1 cellular context compared by ENCODE assay signal in the genomic region with DNA sequence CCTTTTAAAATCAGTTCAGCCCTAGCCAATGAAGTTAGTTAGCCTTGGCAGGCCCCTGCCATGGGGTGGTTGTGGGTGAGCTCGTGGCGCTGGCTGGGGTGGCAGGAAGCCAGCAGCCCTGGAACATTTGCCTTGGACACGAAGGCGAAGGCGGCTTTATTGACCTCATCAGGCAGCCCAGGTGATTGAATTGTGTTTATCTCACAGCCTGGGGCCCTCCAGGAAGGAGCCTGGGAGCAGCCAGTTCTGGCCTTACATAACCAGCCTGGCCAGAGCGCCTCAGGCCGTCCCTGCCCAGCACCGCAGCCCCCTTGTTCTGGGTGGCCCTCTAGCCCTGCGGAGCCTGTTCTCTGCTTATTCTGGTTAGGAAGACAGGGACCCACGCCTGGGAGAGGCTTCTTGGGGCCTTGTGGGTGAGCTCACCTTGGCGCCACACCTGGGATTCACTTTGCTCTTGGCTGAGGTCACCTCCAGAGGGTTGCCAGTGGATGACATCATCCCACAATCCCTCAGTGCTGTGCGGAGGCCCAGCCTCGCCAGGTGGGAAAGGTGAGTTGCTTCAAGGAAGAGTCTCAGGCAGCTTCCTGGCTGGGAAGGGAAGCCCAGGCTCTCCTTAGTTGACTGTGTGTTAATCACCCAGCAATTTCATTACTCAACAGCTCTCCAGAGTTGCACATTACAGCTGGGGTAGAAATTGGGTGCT.
TF ChIP-seq lines count a peak whose summit lies in the region.

No MANE protein-coding gene starts in this region.

TF ChIP-seq in A549, 52 proteins besides CTCF, POLR2A, EP300 and RAD21 (continued from another document):
- TF ChIP-seq, protein P1, sequence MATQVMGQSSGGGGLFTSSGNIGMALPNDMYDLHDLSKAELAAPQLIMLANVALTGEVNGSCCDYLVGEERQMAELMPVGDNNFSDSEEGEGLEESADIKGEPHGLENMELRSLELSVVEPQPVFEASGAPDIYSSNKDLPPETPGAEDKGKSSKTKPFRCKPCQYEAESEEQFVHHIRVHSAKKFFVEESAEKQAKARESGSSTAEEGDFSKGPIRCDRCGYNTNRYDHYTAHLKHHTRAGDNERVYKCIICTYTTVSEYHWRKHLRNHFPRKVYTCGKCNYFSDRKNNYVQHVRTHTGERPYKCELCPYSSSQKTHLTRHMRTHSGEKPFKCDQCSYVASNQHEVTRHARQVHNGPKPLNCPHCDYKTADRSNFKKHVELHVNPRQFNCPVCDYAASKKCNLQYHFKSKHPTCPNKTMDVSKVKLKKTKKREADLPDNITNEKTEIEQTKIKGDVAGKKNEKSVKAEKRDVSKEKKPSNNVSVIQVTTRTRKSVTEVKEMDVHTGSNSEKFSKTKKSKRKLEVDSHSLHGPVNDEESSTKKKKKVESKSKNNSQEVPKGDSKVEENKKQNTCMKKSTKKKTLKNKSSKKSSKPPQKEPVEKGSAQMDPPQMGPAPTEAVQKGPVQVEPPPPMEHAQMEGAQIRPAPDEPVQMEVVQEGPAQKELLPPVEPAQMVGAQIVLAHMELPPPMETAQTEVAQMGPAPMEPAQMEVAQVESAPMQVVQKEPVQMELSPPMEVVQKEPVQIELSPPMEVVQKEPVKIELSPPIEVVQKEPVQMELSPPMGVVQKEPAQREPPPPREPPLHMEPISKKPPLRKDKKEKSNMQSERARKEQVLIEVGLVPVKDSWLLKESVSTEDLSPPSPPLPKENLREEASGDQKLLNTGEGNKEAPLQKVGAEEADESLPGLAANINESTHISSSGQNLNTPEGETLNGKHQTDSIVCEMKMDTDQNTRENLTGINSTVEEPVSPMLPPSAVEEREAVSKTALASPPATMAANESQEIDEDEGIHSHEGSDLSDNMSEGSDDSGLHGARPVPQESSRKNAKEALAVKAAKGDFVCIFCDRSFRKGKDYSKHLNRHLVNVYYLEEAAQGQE (IDR thresholded peaks at IDR 0.05), result no peak
- TF ChIP-seq FOSB (CRISPR knock-in tag; IDR thresholded peaks at IDR 0.05), result no peak
- no peak for TF ChIP-seq SREBF2 (IDR thresholded peaks at IDR 0.05)
- no peak; the same call in 1 of the 2 replicates for TF ChIP-seq MYC (IDR thresholded peaks at IDR 0.05; ENCODE audit: borderline replicate concordance, low read length)
- TF ChIP-seq BHLHE40 (IDR thresholded peaks at IDR 0.05; ENCODE audit: low read depth, low read length), result no peak
- TF ChIP-seq, protein P2, sequence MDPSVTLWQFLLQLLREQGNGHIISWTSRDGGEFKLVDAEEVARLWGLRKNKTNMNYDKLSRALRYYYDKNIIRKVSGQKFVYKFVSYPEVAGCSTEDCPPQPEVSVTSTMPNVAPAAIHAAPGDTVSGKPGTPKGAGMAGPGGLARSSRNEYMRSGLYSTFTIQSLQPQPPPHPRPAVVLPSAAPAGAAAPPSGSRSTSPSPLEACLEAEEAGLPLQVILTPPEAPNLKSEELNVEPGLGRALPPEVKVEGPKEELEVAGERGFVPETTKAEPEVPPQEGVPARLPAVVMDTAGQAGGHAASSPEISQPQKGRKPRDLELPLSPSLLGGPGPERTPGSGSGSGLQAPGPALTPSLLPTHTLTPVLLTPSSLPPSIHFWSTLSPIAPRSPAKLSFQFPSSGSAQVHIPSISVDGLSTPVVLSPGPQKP (IDR thresholded peaks at IDR 0.05; ENCODE audit: low read depth, low read length), result no peak
- TF ChIP-seq, protein P3, sequence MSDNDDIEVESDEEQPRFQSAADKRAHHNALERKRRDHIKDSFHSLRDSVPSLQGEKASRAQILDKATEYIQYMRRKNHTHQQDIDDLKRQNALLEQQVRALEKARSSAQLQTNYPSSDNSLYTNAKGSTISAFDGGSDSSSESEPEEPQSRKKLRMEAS (IDR thresholded peaks at IDR 0.05), result no peak
- no peak for TF ChIP-seq ZNF302 (CRISPR knock-in tag; IDR thresholded peaks at IDR 0.05)
- no peak for TF ChIP-seq RCOR1 (IDR thresholded peaks at IDR 0.05; ENCODE audit: low read depth, low read length)
- TF ChIP-seq ESRRA (IDR thresholded peaks at IDR 0.05; ENCODE audit: borderline replicate concordance, low read length), result no peak
- TF ChIP-seq, protein P4, sequence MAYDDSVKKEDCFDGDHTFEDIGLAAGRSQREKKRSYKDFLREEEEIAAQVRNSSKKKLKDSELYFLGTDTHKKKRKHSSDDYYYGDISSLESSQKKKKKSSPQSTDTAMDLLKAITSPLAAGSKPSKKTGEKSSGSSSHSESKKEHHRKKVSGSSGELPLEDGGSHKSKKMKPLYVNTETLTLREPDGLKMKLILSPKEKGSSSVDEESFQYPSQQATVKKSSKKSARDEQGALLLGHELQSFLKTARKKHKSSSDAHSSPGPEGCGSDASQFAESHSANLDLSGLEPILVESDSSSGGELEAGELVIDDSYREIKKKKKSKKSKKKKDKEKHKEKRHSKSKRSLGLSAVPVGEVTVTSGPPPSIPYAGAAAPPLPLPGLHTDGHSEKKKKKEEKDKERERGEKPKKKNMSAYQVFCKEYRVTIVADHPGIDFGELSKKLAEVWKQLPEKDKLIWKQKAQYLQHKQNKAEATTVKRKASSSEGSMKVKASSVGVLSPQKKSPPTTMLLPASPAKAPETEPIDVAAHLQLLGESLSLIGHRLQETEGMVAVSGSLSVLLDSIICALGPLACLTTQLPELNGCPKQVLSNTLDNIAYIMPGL (CRISPR knock-in tag; IDR thresholded peaks at IDR 0.05; ENCODE audit: borderline replicate concordance), result no peak
- TF ChIP-seq FOXS1 (CRISPR knock-in tag; IDR thresholded peaks at IDR 0.05), result peak; percentile 65; the same call in 1 of the 2 replicates
- TF ChIP-seq CBX8 (IDR thresholded peaks at IDR 0.05), result no peak
- 0 out of 5 replicates have a peak, but pooled peaks have one; percentile 18 to 22 for TF ChIP-seq JUN (IDR thresholded peaks at IDR 0.05)
- TF ChIP-seq NR3C1 (IDR thresholded peaks at IDR 0.05), result no peak
- TF ChIP-seq NFE2L2 (conservative IDR thresholded peaks at IDR 0.05; ENCODE audit: low read length), result no peak
- TF ChIP-seq, protein P5, sequence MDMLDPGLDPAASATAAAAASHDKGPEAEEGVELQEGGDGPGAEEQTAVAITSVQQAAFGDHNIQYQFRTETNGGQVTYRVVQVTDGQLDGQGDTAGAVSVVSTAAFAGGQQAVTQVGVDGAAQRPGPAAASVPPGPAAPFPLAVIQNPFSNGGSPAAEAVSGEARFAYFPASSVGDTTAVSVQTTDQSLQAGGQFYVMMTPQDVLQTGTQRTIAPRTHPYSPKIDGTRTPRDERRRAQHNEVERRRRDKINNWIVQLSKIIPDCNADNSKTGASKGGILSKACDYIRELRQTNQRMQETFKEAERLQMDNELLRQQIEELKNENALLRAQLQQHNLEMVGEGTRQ (IDR thresholded peaks at IDR 0.05), result no peak
- TF ChIP-seq, protein P6, sequence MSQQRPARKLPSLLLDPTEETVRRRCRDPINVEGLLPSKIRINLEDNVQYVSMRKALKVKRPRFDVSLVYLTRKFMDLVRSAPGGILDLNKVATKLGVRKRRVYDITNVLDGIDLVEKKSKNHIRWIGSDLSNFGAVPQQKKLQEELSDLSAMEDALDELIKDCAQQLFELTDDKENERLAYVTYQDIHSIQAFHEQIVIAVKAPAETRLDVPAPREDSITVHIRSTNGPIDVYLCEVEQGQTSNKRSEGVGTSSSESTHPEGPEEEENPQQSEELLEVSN (IDR thresholded peaks at IDR 0.05; ENCODE audit: borderline replicate concordance, low read depth), result no peak
